25 cellular contexts compared by ENCODE assay signal in the genomic region with DNA sequence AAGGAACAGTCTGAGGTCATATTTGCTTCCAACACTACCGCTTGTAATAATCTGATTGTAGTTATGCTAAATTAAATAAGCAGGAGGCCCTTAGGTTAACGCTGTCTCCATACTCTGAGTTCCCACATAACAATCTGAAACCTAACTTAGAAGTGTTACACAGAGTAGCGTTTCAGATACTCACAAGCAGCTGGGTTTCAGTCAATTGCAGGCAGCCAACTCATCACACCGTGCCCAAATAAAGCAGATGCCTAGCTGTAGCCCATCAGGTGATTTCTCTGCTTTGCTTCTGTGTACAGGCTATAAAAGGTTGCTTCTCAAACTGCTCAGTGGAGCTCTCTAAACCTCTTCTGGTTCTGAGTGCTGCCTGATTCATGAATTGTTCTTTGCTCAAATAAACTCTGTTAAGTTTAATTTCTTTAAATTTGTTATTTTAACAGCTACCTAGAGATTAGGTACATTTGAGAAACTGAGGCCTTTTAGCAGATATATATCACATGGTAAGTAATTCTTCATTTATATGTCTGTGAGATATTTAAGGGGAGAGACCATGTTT.
"Had no signal": no experiment of that assay in that cellular context is flagged by ENCODE, and none has a peak within 500 bp of the region (broad histone marks: within the 10 kb centered on the region; RNA-seq: fewer than 3 reads in every experiment).

No MANE protein-coding gene starts in this region.

- H3K4me1 ChIP-seq: neural progenitor cell, parathyroid adenoma, psoas muscle, sigmoid colon, stomach, thyroid gland, tibial nerve, upper lobe of left lung, vagina had no signal

- H3K9ac ChIP-seq: neural progenitor cell, parathyroid adenoma had no signal

- H3K4me3 ChIP-seq: neural progenitor cell, ovary, psoas muscle, right lobe of liver, sigmoid colon, stomach, thoracic aorta, thyroid gland, tibial nerve, upper lobe of left lung, vagina had no signal

- H2AFZ ChIP-seq: neural progenitor cell, parathyroid adenoma had no signal

- H3K79me2 ChIP-seq: parathyroid adenoma had no signal

- H3K36me3 ChIP-seq: neural progenitor cell, ovary, right lobe of liver, sigmoid colon, stomach, thoracic aorta, thyroid gland, tibial nerve, upper lobe of left lung, vagina had no signal

- H3K27me3 ChIP-seq: neural progenitor cell, ovary, right lobe of liver, sigmoid colon, stomach, thyroid gland, tibial nerve, upper lobe of left lung, vagina had no signal

- DNase-seq: natural killer cell; occipital lobe; ovary; posterior cingulate gyrus; psoas muscle; right cardiac atrium; right lobe of liver; sigmoid colon; small intestine; stimulated activated CD4-positive, alpha-beta T cell treated with anti-CD3 and anti-CD28 coated beads, Interleukin-15, amount 100 ng/mL, for 24 hours; stimulated activated CD4-positive, alpha-beta T cell treated with anti-CD3 and anti-CD28 coated beads, Interleukin-2, amount 100 ng/mL, for 24 hours; stimulated activated CD4-positive, alpha-beta T cell treated with anti-CD3 and anti-CD28 coated beads, Interleukin-2, amount 100 ng/mL, for 48 hours; stimulated activated CD4-positive, alpha-beta T cell treated with anti-CD3 and anti-CD28 coated beads, Interleukin-4, amount 100 ng/mL, for 24 hours; stimulated activated naive B cell treated with anti-CD40 and anti-IgM and Interleukin-4, amounts not matched to agents 10 μg/mL and 1 μg/mL and 100 μg/mL, for 72 hours; stimulated activated naive CD4-positive, alpha-beta T cell treated with Interleukin-2 at 50 U/mL for 16 hours; stomach; thyroid gland; trophoblast cell; upper lobe of left lung had no signal

- H3K4me2 ChIP-seq: neural progenitor cell had no signal

- H3K27ac ChIP-seq: neural progenitor cell, ovary, parathyroid adenoma, psoas muscle, right lobe of liver, sigmoid colon, stomach, thoracic aorta, thyroid gland, tibial nerve, upper lobe of left lung, vagina had no signal

- H3K9me3 ChIP-seq: ovary, psoas muscle, right lobe of liver, sigmoid colon, stomach, thoracic aorta, thyroid gland, tibial nerve, upper lobe of left lung, vagina had no signal

- ATAC-seq: natural killer cell; psoas muscle; right cardiac atrium; stimulated activated effector memory CD8-positive, alpha-beta T cell treated with anti-CD3 and anti-CD28 coated beads, Interleukin-12 subunit alpha, Interleukin-12 subunit beta, amount 100 ng/mL, for 72 hours; stimulated activated naive B cell treated with anti-CD40 and anti-IgM and Interleukin-4, amounts not matched to agents 10 μg/mL and 1 μg/mL and 100 μg/mL, for 72 hours had no signal
